10 cellular contexts compared by ENCODE assay signal in genomic region chr4:89586864-89587263, GRCh38.
A peak's percentile ranks its signal among the peaks of the same experiment; 100 is the strongest.
DNase-seq lines count a peak whose midpoint lies in the region; ATAC-seq and TF ChIP-seq lines count a peak whose summit lies in the region.
"Had no signal": no experiment of that assay in that cellular context is flagged by ENCODE, and none has a peak within 500 bp of the region (broad histone marks: within the 10 kb centered on the region; RNA-seq: fewer than 3 reads in every experiment).

No MANE protein-coding gene starts in this region.

- no peaks in the 10 kb centered on the region for H3K4me1 Mint-ChIP-seq in T-helper 17 cell

- no peak overlapping the region for H3K4me3 Mint-ChIP-seq in T-helper 17 cell

- H3K27ac ChIP-seq in Panc1 (ENCODE audit: low read length): no peak overlapping the region

- no peaks in the 10 kb centered on the region for H3K4me1 ChIP-seq in Panc1 (ENCODE audit: control insufficient read depth, insufficient read depth, low read length)

- ATAC-seq in Panc1: no peak
- ATAC-seq in GM18519 (IDR thresholded peaks at IDR 0.05; ENCODE audit: low FRiP score, unreplicated experiment): no peak
- ATAC-seq in T-helper 17 cell: no peak

- H3K36me3 Mint-ChIP-seq in T-helper 17 cell (ENCODE audit: low read depth): peaks cover 3% of the 10 kb centered on the region

- no peak overlapping the region for H3K27ac Mint-ChIP-seq in T-helper 17 cell

- H3K4me3 ChIP-seq in GM12865 (ENCODE audit: low read depth, low read length) (no peak overlapping the region), Panc1 (ENCODE audit: low read depth in 2 of 2, low read length in 2 of 2) (no peak overlapping the region)
- H3K4me3 ChIP-seq: lung had no signal

- peak; percentile 22 for DNase-seq in ACHN
- DNase-seq in GM12865 (ENCODE audit: low read depth): peak; percentile 5
- DNase-seq in Panc1 (ENCODE audit: low read depth, low spot score): no peak
- peak; percentile 67 for DNase-seq in fibroblast of peridontal ligament (ENCODE audit: extremely low read depth)
- DNase-seq in activated CD8-positive, alpha-beta memory T cell treated with anti-CD3 and anti-CD28 coated beads, Interleukin-2, amount 50 U/mL, for 4 hours: no peak
- no peak for DNase-seq in T-helper 17 cell
- DNase-seq in occipital lobe (lab: John Stamatoyannopoulos, UW): no peak
- DNase-seq: NCI-H1436 treated with DMSO at 0.1 percent for 48 hours had no signal

- H3K27me3 ChIP-seq in Panc1 (ENCODE audit: control insufficient read depth, insufficient read depth, low read length): no peaks in the 10 kb centered on the region

- H3K9me3 ChIP-seq in Panc1 (ENCODE audit: control insufficient read depth, insufficient read depth, low read depth, low read length) (no peaks in the 10 kb centered on the region), T-helper 17 cell (ENCODE audit: control insufficient read depth, low read length, poor library complexity, severe bottlenecking) (no peaks in the 10 kb centered on the region)

- no TSS peak for BruUV-seq in Panc1 (replicated peaks; lab: Mats Ljungman, UMichigan)

- intact Hi-C loops in Panc1 (cut with micrococcal nuclease; ENCODE audit: unreplicated experiment): loop anchor here (5.0 kb wide), 1 partner anchor 315 kb away; no protein-coding TSS in a partner anchor

- TF ChIP-seq CTCF in GM12865 (IDR thresholded peaks at IDR 0.05; ENCODE audit: insufficient read depth, low read depth, low read length, missing control alignments) (peak; percentile 4), Panc1 (IDR thresholded peaks at IDR 0.05) (peak; percentile 25; the same call in 1 of the 2 replicates)

- in situ Hi-C loops in ACHN (cut with HindIII; ENCODE audit: low pct_ligation_motif_present, low pct_unique_long_range_greater_than_20kb, low sequenced_read_pairs) (no loop called here), Panc1 (cut with HindIII; ENCODE audit: low pct_unique_long_range_greater_than_20kb, low sequenced_read_pairs) (no loop called here)

- POLR2A ChIA-PET in Panc1 (lab: Charles Lee): no interaction called here

- H3K27me3 Mint-ChIP-seq in T-helper 17 cell: peaks cover 29% of the 10 kb centered on the region

- CTCF ChIA-PET in Panc1 (lab: Charles Lee): no interaction called here

- H3K36me3 ChIP-seq in Panc1 (ENCODE audit: control insufficient read depth, insufficient read depth, low read length): no peaks in the 10 kb centered on the region

Comparison
In these comparisons a context has a peak if more than half of its experiments do, and no peak if none do; other contexts are left out.
1. DNase-seq: peak in ACHN (single experiment), GM12865 (single experiment) and fibroblast of peridontal ligament (single experiment); none in Panc1 (single experiment), activated CD8-positive, alpha-beta memory T cell treated with anti-CD3 and anti-CD28 coated beads, Interleukin-2, amount 50 U/mL, for 4 hours (single experiment), T-helper 17 cell (0 of 3) and occipital lobe (single experiment).